31 cellular contexts compared by ENCODE assay signal in the genomic region with DNA sequence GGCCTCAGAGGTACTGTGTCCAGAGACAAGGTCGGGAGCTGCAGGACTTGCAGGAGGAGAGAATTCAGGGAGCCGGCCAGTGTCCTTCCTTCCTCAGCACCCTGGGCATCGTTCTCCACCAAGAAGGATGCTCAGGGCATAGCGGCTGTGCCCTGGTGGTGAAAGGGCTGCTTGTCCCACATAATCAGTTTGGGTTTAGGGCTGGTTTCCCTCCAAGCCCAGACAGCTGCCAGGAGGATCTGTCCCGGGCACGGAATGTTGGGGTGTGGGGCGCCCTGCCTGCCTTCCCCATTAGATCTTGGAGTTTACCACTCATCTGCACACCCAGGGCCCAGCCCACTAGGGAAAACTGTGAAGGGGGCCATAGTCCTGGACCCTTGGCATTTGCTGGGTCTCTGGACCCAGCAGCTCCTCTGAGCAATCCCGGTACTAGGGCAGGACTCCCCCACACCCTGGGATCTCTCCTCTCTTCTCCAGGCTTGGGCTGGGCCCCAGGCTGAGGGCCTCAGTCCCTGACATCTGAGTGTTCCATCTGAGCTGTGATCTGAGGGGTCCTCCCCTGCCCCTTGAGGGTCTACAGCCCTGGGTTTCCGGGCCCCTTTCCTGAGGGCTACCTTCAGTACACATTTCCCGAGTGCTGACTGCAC. TPM values are rescaled to one million over a fixed set of nuclear protein-coding genes. Genes with fewer than 3 reads are reported as not detected.
DNase-seq lines count a peak whose midpoint lies in the region; ATAC-seq, FAIRE-seq and TF ChIP-seq lines count a peak whose summit lies in the region.
"Had no signal": no experiment of that assay in that cellular context is flagged by ENCODE, and none has a peak within 500 bp of the region (broad histone marks: within the 10 kb centered on the region; RNA-seq: fewer than 3 reads in every experiment).

No MANE protein-coding gene starts in this region.

- no peaks in the 10 kb centered on the region for H3K4me1 ChIP-seq in MM.1S (ENCODE audit: low read length)
- H3K4me1 ChIP-seq: gastrocnemius medialis, thyroid gland had no signal

- H3K27ac Mint-ChIP-seq in T-helper 17 cell, result peak overlapping the region; percentile 56
- peak overlapping the region; percentile 40 for H3K27ac Mint-ChIP-seq in stimulated activated effector memory CD8-positive, alpha-beta T cell treated with anti-CD3 and anti-CD28 coated beads, Interleukin-12 subunit alpha, Interleukin-12 subunit beta, amount 100 ng/mL, for 72 hours
- H3K27ac Mint-ChIP-seq: activated CD4-positive, alpha-beta T cell treated with anti-CD3 and anti-CD28 coated beads for 36 hours; activated CD8-positive, alpha-beta T cell treated with anti-CD3 and anti-CD28 coated beads for 36 hours; activated naive CD4-positive, alpha-beta T cell treated with anti-CD3 and anti-CD28 coated beads for 36 hours; activated T-helper 1 cell treated with anti-CD3 and anti-CD28 coated beads, Interleukin-12 subunit alpha, Interleukin-12 subunit beta, Interleukin-2, Interleukin-4 antibody, amounts not matched to agents 30 ng/mL and 10 ng/mL and 1 ng/mL, durations not matched to agents 14 hours and 24 hours and 36 hours; T-helper 2 cell treated with Interferon-gamma antibody and Interleukin-4, amounts not matched to agents 5 μg/mL and 100 μg/mL, for 36 hours had no signal

- no peaks in the 10 kb centered on the region for H4K20me1 ChIP-seq in MM.1S (ENCODE audit: insufficient read depth, low read length)

- H3K9me3 Mint-ChIP-seq in stimulated activated effector memory CD8-positive, alpha-beta T cell treated with anti-CD3 and anti-CD28 coated beads, Interleukin-12 subunit alpha, Interleukin-12 subunit beta, amount 100 ng/mL, for 72 hours, result no peaks in the 10 kb centered on the region
- H3K9me3 Mint-ChIP-seq: activated CD8-positive, alpha-beta T cell treated with anti-CD3 and anti-CD28 coated beads for 36 hours; activated naive CD4-positive, alpha-beta T cell treated with anti-CD3 and anti-CD28 coated beads for 36 hours; activated T-helper 1 cell treated with anti-CD3 and anti-CD28 coated beads, Interleukin-12 subunit alpha, Interleukin-12 subunit beta, Interleukin-2, Interleukin-4 antibody, amounts not matched to agents 30 ng/mL and 10 ng/mL and 1 ng/mL, durations not matched to agents 14 hours and 24 hours and 36 hours; neural crest cell; T-helper 2 cell treated with Interferon-gamma antibody and Interleukin-4, amounts not matched to agents 5 μg/mL and 100 μg/mL, for 36 hours had no signal

- H3K4me1 Mint-ChIP-seq in T-helper 17 cell, result peaks cover 3% of the 10 kb centered on the region
- peaks cover 7% of the 10 kb centered on the region for H3K4me1 Mint-ChIP-seq in stimulated activated effector memory CD8-positive, alpha-beta T cell treated with anti-CD3 and anti-CD28 coated beads, Interleukin-12 subunit alpha, Interleukin-12 subunit beta, amount 100 ng/mL, for 72 hours
- H3K4me1 Mint-ChIP-seq: activated CD4-positive, alpha-beta T cell treated with anti-CD3 and anti-CD28 coated beads for 36 hours; neural crest cell had no signal

- H3K36me3 ChIP-seq in MM.1S (replicated peaks; ENCODE audit: insufficient read depth, low read length), result no peaks in the 10 kb centered on the region
- H3K36me3 ChIP-seq: BLaER1 treated with 17β-estradiol and CSF1 and Interleukin-3, amounts not matched to agents 10 nM and 100 nM; brain microvascular endothelial cell; gastrocnemius medialis; thyroid gland had no signal

- H3K4me3 ChIP-seq in MM.1S (ENCODE audit: low read length), result no peak overlapping the region
- H3K4me3 ChIP-seq: BLaER1 treated with 17β-estradiol and CSF1 and Interleukin-3, amounts not matched to agents 10 nM and 100 nM; gastrocnemius medialis; hepatocyte; smooth muscle cell; thyroid gland had no signal

- H3K9me3 ChIP-seq in T-helper 17 cell (ENCODE audit: control insufficient read depth, low read length, poor library complexity, severe bottlenecking) (no peaks in the 10 kb centered on the region), MM.1S (replicated peaks; ENCODE audit: insufficient read depth, low read length) (no peaks in the 10 kb centered on the region)
- H3K9me3 ChIP-seq: BLaER1 treated with 17β-estradiol and CSF1 and Interleukin-3, amounts not matched to agents 10 nM and 100 nM; gastrocnemius medialis; thyroid gland had no signal

- in situ Hi-C loops in GM13976 (cut with MboI; ENCODE audit: low sequenced_read_pairs, unreplicated experiment), result no loop called here

- no peaks in the 10 kb centered on the region for H3K36me3 Mint-ChIP-seq in T-helper 17 cell (ENCODE audit: low read depth)
- peaks cover 12% of the 10 kb centered on the region for H3K36me3 Mint-ChIP-seq in stimulated activated effector memory CD8-positive, alpha-beta T cell treated with anti-CD3 and anti-CD28 coated beads, Interleukin-12 subunit alpha, Interleukin-12 subunit beta, amount 100 ng/mL, for 72 hours

- DNase-seq in GM13976 (ENCODE audit: low spot score) (peak; percentile 30), T-helper 17 cell (no peak), hepatic stellate cell (ENCODE audit: low spot score) (peak; percentile 19), HTR-8/SVneo (ENCODE audit: insufficient read length, low spot score) (no peak), MM.1S (no peak), inferior parietal cortex (ENCODE audit: extremely low spot score) (no peak)
- DNase-seq in stimulated activated effector memory CD8-positive, alpha-beta T cell treated with anti-CD3 and anti-CD28 coated beads, Interleukin-12 subunit alpha, Interleukin-12 subunit beta, amount 100 ng/mL, for 72 hours (ENCODE audit: low spot score in 2 of 2), result no peak
- DNase-seq: activated CD4-positive, alpha-beta T cell treated with anti-CD3 and anti-CD28 coated beads for 36 hours; activated CD8-positive, alpha-beta memory T cell treated with anti-CD3 and anti-CD28 coated beads, Interleukin-2, amount 50 U/mL, for 48 hours; activated CD8-positive, alpha-beta T cell treated with anti-CD3 and anti-CD28 coated beads for 36 hours; activated naive CD4-positive, alpha-beta T cell treated with anti-CD3 and anti-CD28 coated beads for 36 hours; brain microvascular endothelial cell; DMS79 treated with DMSO at 0.1 percent for 48 hours; gastrocnemius medialis; GOT3; IMR-90; left colon; mesenchymal stem cell; NCI-H446; NCI-H774; SHP77; stimulated activated CD4-positive, alpha-beta T cell treated with anti-CD3 and anti-CD28 coated beads, Interleukin-1b, Interleukin-23, amount 100 ng/mL, for 48 hours; thyroid gland had no signal

- no peaks in the 10 kb centered on the region for H3K79me2 ChIP-seq in MM.1S (ENCODE audit: low read length)
- H3K79me2 ChIP-seq: hepatocyte had no signal

- H3K9ac ChIP-seq in MM.1S (ENCODE audit: low read length), result no peak overlapping the region
- H3K9ac ChIP-seq: BLaER1 treated with 17β-estradiol and CSF1 and Interleukin-3, amounts not matched to agents 10 nM and 100 nM had no signal

- no peaks in the 10 kb centered on the region for H3K27me3 Mint-ChIP-seq in T-helper 17 cell
- H3K27me3 Mint-ChIP-seq: activated CD4-positive, alpha-beta T cell treated with anti-CD3 and anti-CD28 coated beads for 36 hours; activated CD8-positive, alpha-beta T cell treated with anti-CD3 and anti-CD28 coated beads for 36 hours had no signal

- no peak overlapping the region for H3K4me3 Mint-ChIP-seq in T-helper 17 cell
- H3K4me3 Mint-ChIP-seq in stimulated activated effector memory CD8-positive, alpha-beta T cell treated with anti-CD3 and anti-CD28 coated beads, Interleukin-12 subunit alpha, Interleukin-12 subunit beta, amount 100 ng/mL, for 72 hours, result no peak overlapping the region
- H3K4me3 Mint-ChIP-seq: activated CD4-positive, alpha-beta T cell treated with anti-CD3 and anti-CD28 coated beads for 36 hours; activated CD8-positive, alpha-beta T cell treated with anti-CD3 and anti-CD28 coated beads for 36 hours; activated naive CD4-positive, alpha-beta T cell treated with anti-CD3 and anti-CD28 coated beads for 36 hours; activated T-helper 1 cell treated with anti-CD3 and anti-CD28 coated beads, Interleukin-12 subunit alpha, Interleukin-12 subunit beta, Interleukin-2, Interleukin-4 antibody, amounts not matched to agents 30 ng/mL and 10 ng/mL and 1 ng/mL, durations not matched to agents 14 hours and 24 hours and 36 hours; T-helper 2 cell treated with Interferon-gamma antibody and Interleukin-4, amounts not matched to agents 5 μg/mL and 100 μg/mL, for 36 hours had no signal

- H2AFZ ChIP-seq in MM.1S (ENCODE audit: low read length), result no peak overlapping the region
- H2AFZ ChIP-seq: hepatocyte had no signal

- no peaks in the 10 kb centered on the region for H3K27me3 ChIP-seq in MM.1S (replicated peaks; ENCODE audit: insufficient read depth, low read length)
- H3K27me3 ChIP-seq: BLaER1 treated with 17β-estradiol and CSF1 and Interleukin-3, amounts not matched to agents 10 nM and 100 nM; brain microvascular endothelial cell; hepatocyte; thyroid gland had no signal

- ATAC-seq in T-helper 17 cell, result no peak
- no peak for ATAC-seq in stimulated activated effector memory CD8-positive, alpha-beta T cell treated with anti-CD3 and anti-CD28 coated beads, Interleukin-12 subunit alpha, Interleukin-12 subunit beta, amount 100 ng/mL, for 72 hours
- ATAC-seq: activated CD4-positive, alpha-beta T cell treated with anti-CD3 and anti-CD28 coated beads for 36 hours; activated CD8-positive, alpha-beta T cell treated with anti-CD3 and anti-CD28 coated beads for 36 hours; gastrocnemius medialis; left colon; Panc1; right cardiac atrium had no signal

- FAIRE-seq in HTR-8/SVneo (lab: Jason Lieb, UNC), result no peak

- H3K4me2 ChIP-seq in MM.1S (ENCODE audit: low read depth, low read length), result no peak overlapping the region
- H3K4me2 ChIP-seq: BLaER1 treated with 17β-estradiol and CSF1 and Interleukin-3, amounts not matched to agents 10 nM and 100 nM; hepatocyte; smooth muscle cell had no signal

- H3F3A ChIP-seq in MM.1S (ENCODE audit: insufficient read depth, low read length), result no peaks in the 10 kb centered on the region

- TF ChIP-seq CTCF in GM13976 (IDR thresholded peaks at IDR 0.05; ENCODE audit: borderline replicate concordance, control extremely low read depth, extremely low read depth, insufficient read depth, missing control alignments) (no peak), MM.1S (IDR thresholded peaks at IDR 0.05; ENCODE audit: low read length) (no peak)

- H3K27ac ChIP-seq in MM.1S (ENCODE audit: low read length), result no peak overlapping the region
- H3K27ac ChIP-seq: BLaER1 treated with 17β-estradiol and CSF1 and Interleukin-3, amounts not matched to agents 10 nM and 100 nM; brain microvascular endothelial cell; gastrocnemius medialis; hepatocyte; thyroid gland had no signal

- H3K9me2 ChIP-seq in MM.1S (replicated peaks; ENCODE audit: insufficient read depth, low read length), result no peaks in the 10 kb centered on the region

RNA-seq across cellular contexts. Expression of a gene that starts 18.6 kb away (rescaled TPM):
- total RNA-seq in T-helper 17 cell, result under 1 TPM; 0.23 to 0.35 TPM
- total RNA-seq: activated CD8-positive, alpha-beta T cell treated with anti-CD3 and anti-CD28 coated beads for 36 hours; activated T-helper 1 cell treated with anti-CD3 and anti-CD28 coated beads, Interleukin-12 subunit alpha, Interleukin-12 subunit beta, Interleukin-2, Interleukin-4 antibody, amounts not matched to agents 30 ng/mL and 10 ng/mL and 1 ng/mL, durations not matched to agents 14 hours and 24 hours and 36 hours; IMR-90; smooth muscle cell; thyroid gland had no signal

Comparison
In these comparisons a context has a peak if more than half of its experiments do, and no peak if none do; other contexts are left out.
1. DNase-seq: peak in GM13976 (single experiment) and hepatic stellate cell (single experiment); none in T-helper 17 cell (0 of 3), stimulated activated effector memory CD8-positive, alpha-beta T cell treated with anti-CD3 and anti-CD28 coated beads, Interleukin-12 subunit alpha, Interleukin-12 subunit beta, amount 100 ng/mL, for 72 hours (0 of 2), HTR-8/SVneo (single experiment), MM.1S (single experiment) and inferior parietal cortex (single experiment).